In the genomic region with DNA sequence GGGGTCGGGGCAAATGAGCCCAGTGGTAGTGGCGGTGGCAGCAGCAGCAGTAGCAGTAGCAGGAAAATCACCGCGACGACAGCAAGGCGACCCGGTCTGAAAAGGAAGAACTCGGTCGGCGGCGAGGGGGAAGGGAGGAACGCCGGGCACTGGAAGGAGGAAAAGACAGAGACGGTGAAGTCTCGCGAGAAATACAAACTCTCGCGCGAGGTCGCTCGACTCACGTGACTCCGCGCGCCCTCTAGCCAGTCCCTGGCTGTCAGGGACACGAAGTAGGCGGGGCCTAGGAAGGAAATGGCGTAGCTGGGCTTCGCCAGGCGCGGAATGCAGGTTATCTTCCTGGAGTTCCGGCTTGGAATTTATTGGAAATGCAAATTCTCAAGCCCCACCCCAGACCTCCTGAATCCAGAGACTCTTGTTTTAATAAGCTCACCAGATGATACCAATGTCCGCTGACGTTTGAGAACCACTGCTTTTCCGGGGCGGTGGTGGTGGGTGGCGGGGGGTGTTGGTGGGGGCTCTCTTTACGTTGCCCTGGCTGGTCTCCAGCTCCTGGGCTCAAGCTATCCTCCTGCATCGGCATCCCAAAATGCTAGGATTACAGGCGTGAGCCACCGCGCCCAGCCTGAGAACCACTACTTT, we compare ENCODE assay signal across 8 cellular contexts. TPM values are rescaled to one million over a fixed set of nuclear protein-coding genes. Genes with fewer than 3 reads are reported as not detected.
DNase-seq lines count a peak whose midpoint lies in the region; ATAC-seq and TF ChIP-seq lines count a peak whose summit lies in the region.

A gene (minus strand): TSS at position 141 of the 642 bp plus-strand sequence. CDS start 1,333 bp downstream, outside the sequence.

- H3K9me3 ChIP-seq in ovary, result no peaks in the 10 kb centered on the region
- H3K9me3 ChIP-seq in thyroid gland, result no peaks in the 10 kb centered on the region

- H3K4me1 ChIP-seq in ovary (ENCODE audit: insufficient read depth) (no peaks in the 10 kb centered on the region), thyroid gland (peaks cover 12 to 20% of the 10 kb centered on the region in 2 donors)

- H3K27me3 ChIP-seq in ovary (no peaks in the 10 kb centered on the region), thyroid gland (no peaks in the 10 kb centered on the region)

- H3K36me3 ChIP-seq in ovary (no peaks in the 10 kb centered on the region), thyroid gland (peaks cover 22 to 23% of the 10 kb centered on the region in 2 donors)

- DNase-seq in GM12865 (ENCODE audit: low read depth) (peak; percentile 98), NCI-H1417 treated with DMSO at 0.1 percent for 48 hours (lab: John Stamatoyannopoulos, UW) (peak; percentile 58), SW480 (ENCODE audit: low spot score) (peak; percentile 97), Right ventricle myocardium inferior (ENCODE audit: missing footprints) (peak; percentile 98), ovary (peak; percentile 97 to 99 (median 99)), thyroid gland (peak; percentile 98)
- peak; percentile 97 for DNase-seq in activated naive CD8-positive, alpha-beta T cell treated with anti-CD3 and anti-CD28 coated beads, Interleukin-2, amount 50 U/mL, for 24 hours

- peak within 1 kb of the TSS; percentile 96 for H3K27ac Mint-ChIP-seq in activated naive CD8-positive, alpha-beta T cell treated with anti-CD3 and anti-CD28 coated beads, Interleukin-2, amount 50 U/mL, for 24 hours

- no peak for TF ChIP-seq CTCF in GM12865 (IDR thresholded peaks at IDR 0.05; ENCODE audit: insufficient read depth, low read depth, low read length, missing control alignments)
- TF ChIP-seq CTCF in ovary (IDR thresholded peaks at IDR 0.05), result no peak
- no peak for TF ChIP-seq CTCF in thyroid gland (IDR thresholded peaks at IDR 0.05)

- WGBS in ovary, 3 donors, result 0 to 1% (median 1%) methylated on average over 41 to 42 of the region's 42 CpGs
- 1% methylated on average over 31 to 35 of the region's 42 CpGs for WGBS in thyroid gland, 2 donors

- no peaks in the 10 kb centered on the region for H3K9me3 Mint-ChIP-seq in activated naive CD8-positive, alpha-beta T cell treated with anti-CD3 and anti-CD28 coated beads, Interleukin-2, amount 50 U/mL, for 24 hours

- no peaks in the 10 kb centered on the region for H3K27me3 Mint-ChIP-seq in activated naive CD8-positive, alpha-beta T cell treated with anti-CD3 and anti-CD28 coated beads, Interleukin-2, amount 50 U/mL, for 24 hours

- peak; percentile 92 for ATAC-seq in HG02763 (IDR thresholded peaks at IDR 0.05; ENCODE audit: unreplicated experiment)
- ATAC-seq in activated naive CD8-positive, alpha-beta T cell treated with anti-CD3 and anti-CD28 coated beads, Interleukin-2, amount 50 U/mL, for 24 hours, result peak; percentile 93
- ATAC-seq in Right ventricle myocardium inferior, result peak; percentile 96

- peak within 1 kb of the TSS; percentile 66 to 84 for H3K27ac ChIP-seq in ovary
- peak within 1 kb of the TSS; percentile 91 to 97 (median 94) for H3K27ac ChIP-seq in thyroid gland

- H3K4me3 ChIP-seq in GM12865 (ENCODE audit: low read depth, low read length), result peak within 1 kb of the TSS; percentile 98
- H3K4me3 ChIP-seq in ovary, result peak within 1 kb of the TSS; percentile 96
- H3K4me3 ChIP-seq in thyroid gland (replicated peaks in 1 of 3), result peak within 1 kb of the TSS; percentile 64 to 98 (median 93)

- peaks cover 36% of the 10 kb centered on the region for H3K36me3 Mint-ChIP-seq in activated naive CD8-positive, alpha-beta T cell treated with anti-CD3 and anti-CD28 coated beads, Interleukin-2, amount 50 U/mL, for 24 hours (ENCODE audit: low read depth)

- TF ChIP-seq EP300 in ovary (IDR thresholded peaks at IDR 0.05), result peak; percentile 11

- peaks cover 64% of the 10 kb centered on the region for H3K4me1 Mint-ChIP-seq in activated naive CD8-positive, alpha-beta T cell treated with anti-CD3 and anti-CD28 coated beads, Interleukin-2, amount 50 U/mL, for 24 hours

- H3K4me3 Mint-ChIP-seq in activated naive CD8-positive, alpha-beta T cell treated with anti-CD3 and anti-CD28 coated beads, Interleukin-2, amount 50 U/mL, for 24 hours, result peak within 1 kb of the TSS; percentile 95

- TF ChIP-seq POLR2A in ovary (IDR thresholded peaks at IDR 0.05) (peak; percentile 56), thyroid gland (IDR thresholded peaks at IDR 0.05) (peak in 1 of 2 donors; percentile 89)

- intact Hi-C loops in Right ventricle myocardium inferior (cut with DNase I), result loop anchor here (10.0 kb wide), 1 partner anchor 610 kb away; a partner anchor contains a TSS
- intact Hi-C loops in ovary (cut with DNase I), result loop anchor here in 1 of 4 donors (5.0 kb wide), 1 partner anchor 247 kb away; no protein-coding TSS in a partner anchor
- intact Hi-C loops in thyroid gland (cut with DNase I), result no loop called here

RNA-seq across cellular contexts. Expression of the gene that starts here (rescaled TPM):
- total RNA-seq in Right ventricle myocardium inferior (27.6 TPM), ovary (10 to 100 TPM; 11.7 to 31.9 (median 28.2) TPM), thyroid gland (10 to 100 TPM; 12.3 to 16.3 (median 13.5) TPM)
- polyA plus RNA-seq in ovary, result 10 to 100 TPM; 14.2 to 36.1 TPM

Comparison
In these comparisons a context has a peak if more than half of its experiments do, and no peak if none do; other contexts are left out.
1. Peak in every context shown above with its lines: DNase-seq, ATAC-seq, H3K4me3 ChIP-seq and H3K27ac ChIP-seq.